10 cellular contexts compared by ENCODE assay signal in genomic region chr2:96427917-96428316, GRCh38.
DNase-seq lines count a peak whose midpoint lies in the region; ATAC-seq and TF ChIP-seq lines count a peak whose summit lies in the region.
"Had no signal": no experiment of that assay in that cellular context is flagged by ENCODE, and none has a peak within 500 bp of the region (broad histone marks: within the 10 kb centered on the region; RNA-seq: fewer than 3 reads in every experiment).

No MANE protein-coding gene starts in this region.

- no peaks in the 10 kb centered on the region for H3K36me3 Mint-ChIP-seq in activated T-helper 1 cell treated with anti-CD3 and anti-CD28 coated beads, Interleukin-12 subunit alpha, Interleukin-12 subunit beta, Interleukin-2, Interleukin-4 antibody, amounts not matched to agents 30 ng/mL and 10 ng/mL and 1 ng/mL, durations not matched to agents 14 hours and 24 hours and 36 hours (ENCODE audit: low read depth)

- intact Hi-C loops in activated T-helper 1 cell treated with anti-CD3 and anti-CD28 coated beads, Interleukin-12 subunit alpha, Interleukin-12 subunit beta, Interleukin-2, Interleukin-4 antibody, amounts not matched to agents 30 ng/mL and 10 ng/mL and 1 ng/mL, durations not matched to agents 14 hours and 24 hours and 36 hours (cut with micrococcal nuclease) = no loop called here

- no peak overlapping the region for H3K4me3 Mint-ChIP-seq in activated T-helper 1 cell treated with anti-CD3 and anti-CD28 coated beads, Interleukin-12 subunit alpha, Interleukin-12 subunit beta, Interleukin-2, Interleukin-4 antibody, amounts not matched to agents 30 ng/mL and 10 ng/mL and 1 ng/mL, durations not matched to agents 14 hours and 24 hours and 36 hours

- ATAC-seq in GM21717 (IDR thresholded peaks at IDR 0.05; ENCODE audit: unreplicated experiment) = no peak
- ATAC-seq in GM19328 (IDR thresholded peaks at IDR 0.05; ENCODE audit: unreplicated experiment) = no peak

- DNase-seq in AML-193 (lab: John Stamatoyannopoulos, UW) (peak; percentile 3 to 7), HFF-Myc (ENCODE audit: extremely low read depth, low read depth) (peak; percentile 36), kidney glomerular epithelial cell (lab: John Stamatoyannopoulos, UW) (peak; percentile 77), NCI-H1105 (lab: John Stamatoyannopoulos, UW) (no peak), nucleus accumbens (lab: John Stamatoyannopoulos, UW) (no peak)
- no peak for DNase-seq in activated T-helper 1 cell treated with anti-CD3 and anti-CD28 coated beads, Interleukin-12 subunit alpha, Interleukin-12 subunit beta, Interleukin-2, Interleukin-4 antibody, amounts not matched to agents 30 ng/mL and 10 ng/mL and 1 ng/mL, durations not matched to agents 14 hours and 24 hours and 36 hours (ENCODE audit: low spot score)
- DNase-seq: erythroblast had no signal

- H3K9me3 Mint-ChIP-seq in activated T-helper 1 cell treated with anti-CD3 and anti-CD28 coated beads, Interleukin-12 subunit alpha, Interleukin-12 subunit beta, Interleukin-2, Interleukin-4 antibody, amounts not matched to agents 30 ng/mL and 10 ng/mL and 1 ng/mL, durations not matched to agents 14 hours and 24 hours and 36 hours = peaks cover 17% of the 10 kb centered on the region

- no peak for TF ChIP-seq CTCF in HFF-Myc (IDR thresholded peaks at IDR 0.05; ENCODE audit: low read depth, low read length, missing control alignments)

- H3K27ac Mint-ChIP-seq in activated T-helper 1 cell treated with anti-CD3 and anti-CD28 coated beads, Interleukin-12 subunit alpha, Interleukin-12 subunit beta, Interleukin-2, Interleukin-4 antibody, amounts not matched to agents 30 ng/mL and 10 ng/mL and 1 ng/mL, durations not matched to agents 14 hours and 24 hours and 36 hours = peak overlapping the region; percentile 22
- H3K27ac Mint-ChIP-seq: IgD-negative memory B cell had no signal

- H3K4me1 Mint-ChIP-seq in activated T-helper 1 cell treated with anti-CD3 and anti-CD28 coated beads, Interleukin-12 subunit alpha, Interleukin-12 subunit beta, Interleukin-2, Interleukin-4 antibody, amounts not matched to agents 30 ng/mL and 10 ng/mL and 1 ng/mL, durations not matched to agents 14 hours and 24 hours and 36 hours (ENCODE audit: low read depth) = peaks cover 9% of the 10 kb centered on the region
- H3K4me1 Mint-ChIP-seq: IgD-negative memory B cell had no signal

- no peak overlapping the region for H3K4me3 ChIP-seq in HFF-Myc (replicated peaks; ENCODE audit: low read depth, low read length)

- H3K27me3 Mint-ChIP-seq in activated T-helper 1 cell treated with anti-CD3 and anti-CD28 coated beads, Interleukin-12 subunit alpha, Interleukin-12 subunit beta, Interleukin-2, Interleukin-4 antibody, amounts not matched to agents 30 ng/mL and 10 ng/mL and 1 ng/mL, durations not matched to agents 14 hours and 24 hours and 36 hours (ENCODE audit: insufficient read depth) = peaks cover 2% of the 10 kb centered on the region

Comparison
In these comparisons a context has a peak if more than half of its experiments do, and no peak if none do; other contexts are left out.
1. DNase-seq: peak in AML-193 (2 of 2), HFF-Myc (single experiment) and kidney glomerular epithelial cell (single experiment); none in activated T-helper 1 cell treated with anti-CD3 and anti-CD28 coated beads, Interleukin-12 subunit alpha, Interleukin-12 subunit beta, Interleukin-2, Interleukin-4 antibody, amounts not matched to agents 30 ng/mL and 10 ng/mL and 1 ng/mL, durations not matched to agents 14 hours and 24 hours and 36 hours (single experiment), NCI-H1105 (single experiment) and nucleus accumbens (0 of 56).